ENCODE assay signal across 8 cellular contexts in the genomic region with DNA sequence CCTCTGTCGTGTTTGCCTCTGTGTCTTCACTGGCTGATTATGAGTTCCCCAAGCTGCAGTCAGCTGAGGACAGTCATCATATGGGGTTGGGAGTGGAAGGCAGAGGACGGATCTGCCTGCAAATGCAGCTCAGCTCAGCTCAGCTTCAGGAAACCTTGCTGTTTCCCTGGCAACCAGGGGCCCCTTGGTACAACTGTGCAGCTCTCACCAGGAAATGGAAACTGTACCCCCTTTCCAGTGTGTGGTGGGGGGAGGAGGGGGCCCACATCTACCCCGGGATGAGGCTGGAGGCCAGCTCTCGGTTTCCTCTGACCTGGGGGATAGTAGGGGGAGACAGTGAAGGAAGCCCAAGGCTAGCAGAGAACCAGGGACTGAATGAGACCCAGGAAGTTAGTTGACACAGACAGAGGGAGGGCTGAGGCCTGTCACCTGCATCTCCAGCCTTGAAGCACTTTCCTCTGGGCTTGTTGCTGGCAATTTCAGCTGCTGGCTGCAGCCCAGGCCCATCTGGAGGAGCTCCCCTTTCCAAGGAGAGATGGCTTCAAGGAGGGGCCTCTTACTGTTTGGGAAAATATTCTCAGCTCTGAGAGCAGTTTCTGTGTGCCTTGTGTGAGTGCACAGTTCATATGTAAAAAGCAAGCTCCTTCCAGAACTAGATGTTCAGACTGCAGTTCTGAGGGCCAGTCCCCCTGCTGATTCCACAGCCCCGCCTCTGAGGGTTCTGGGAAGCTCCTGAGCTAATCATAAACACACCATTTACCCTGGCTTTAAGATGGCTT. TPM values are rescaled to one million over a fixed set of nuclear protein-coding genes. Genes with fewer than 3 reads are reported as not detected.
DNase-seq lines count a peak whose midpoint lies in the region; ATAC-seq and TF ChIP-seq lines count a peak whose summit lies in the region.

No MANE protein-coding gene starts in this region.

- H3K4me1 Mint-ChIP-seq in naive thymus-derived CD4-positive, alpha-beta T cell: peaks cover 80 to 100% (median 96%) of the 10 kb centered on the region in 7 donors

- no peaks in the 10 kb centered on the region for H3K27me3 Mint-ChIP-seq in naive thymus-derived CD4-positive, alpha-beta T cell

- POLR2A ChIA-PET in naive thymus-derived CD4-positive, alpha-beta T cell (lab: Charles Lee): interaction anchor here (0.6 to 33.3 kb wide), 9 partner anchors 5 to 737 kb away, joined by 3 to 760 read pairs (median 4); partner anchors contain the start of genes ANXA6, CCDC69 and GM2A

- H3K4me1 ChIP-seq in colonic mucosa: peaks cover 7% of the 10 kb centered on the region
- peaks cover 93 to 99% of the 10 kb centered on the region in 2 donors for H3K4me1 ChIP-seq in naive thymus-derived CD4-positive, alpha-beta T cell (ENCODE audit: control insufficient read depth in 2 of 2, insufficient read depth in 2 of 2, low read length in 2 of 2)
- peaks cover 22 to 96% (median 77%) of the 10 kb centered on the region in 5 donors for H3K4me1 ChIP-seq in subcutaneous abdominal adipose tissue (ENCODE audit: control insufficient read depth in 5 of 5, insufficient read depth in 5 of 5, low read length in 5 of 5)

- ATAC-seq in HG03460 (IDR thresholded peaks at IDR 0.05; ENCODE audit: unreplicated experiment): peak; percentile 48
- ATAC-seq in naive thymus-derived CD4-positive, alpha-beta T cell: peak; percentile 89

- H3K9ac ChIP-seq in colonic mucosa (ENCODE audit: low read depth in 2 of 2, low read length in 2 of 2): peak overlapping the region in 1 of 2 donors; percentile 20
- peak overlapping the region in 3 of 5 donors; percentile 10 to 60 (median 33) for H3K9ac ChIP-seq in subcutaneous abdominal adipose tissue (ENCODE audit: low read length in 5 of 5)

- H3K27me3 ChIP-seq in WERI-Rb-1 (ENCODE audit: insufficient read depth, low read depth, severe bottlenecking) (no peaks in the 10 kb centered on the region), colonic mucosa (no peaks in the 10 kb centered on the region), subcutaneous abdominal adipose tissue (ENCODE audit: control insufficient read depth in 5 of 5, insufficient read depth in 4 of 5, low read length in 5 of 5) (no peaks in the 10 kb centered on the region)
- no peaks in the 10 kb centered on the region for H3K27me3 ChIP-seq in naive thymus-derived CD4-positive, alpha-beta T cell (ENCODE audit: control insufficient read depth in 2 of 2, insufficient read depth in 2 of 2, low read length in 2 of 2)

- intact Hi-C loops in colonic mucosa (cut with DNase I): no loop called here
- intact Hi-C loops in naive thymus-derived CD4-positive, alpha-beta T cell (cut with micrococcal nuclease): loop anchor here (1.0 to 5.0 kb wide), 15 partner anchors 8 to 1150 kb away; partner anchors contain the start of genes CD74 (in 2 of the 2), DCTN4 (in 1 of the 2), G3BP1 (in 1 of the 2) and HMGXB3 (in 1 of the 2)

- H3K4me3 ChIP-seq in WERI-Rb-1 (ENCODE audit: low read depth, low read length) (no peak overlapping the region), colonic mucosa (no peak overlapping the region), subcutaneous abdominal adipose tissue (ENCODE audit: low read depth in 1 of 5, low read length in 5 of 5) (peak overlapping the region in 1 of 5 donors; percentile 35)
- peak overlapping the region; percentile 44 for H3K4me3 ChIP-seq in naive thymus-derived CD4-positive, alpha-beta T cell (ENCODE audit: low read length)

- H3K27ac Mint-ChIP-seq in naive thymus-derived CD4-positive, alpha-beta T cell: peak overlapping the region; percentile 91 to 99 (median 97)

- CTCF ChIA-PET in naive thymus-derived CD4-positive, alpha-beta T cell (lab: Charles Lee): interaction anchor here (0.6 to 5.4 kb wide), 8 partner anchors 9 to 459 kb away, joined by 3 to 44 read pairs (median 6); no protein-coding TSS in a partner anchor

- no peaks in the 10 kb centered on the region; the same call in 1 of the 2 replicates for H3K36me3 ChIP-seq in WERI-Rb-1
- H3K36me3 ChIP-seq in colonic mucosa: no peaks in the 10 kb centered on the region
- peaks cover 12 to 18% (median 13%) of the 10 kb centered on the region in 3 experiments for H3K36me3 ChIP-seq in naive thymus-derived CD4-positive, alpha-beta T cell (ENCODE audit: control insufficient read depth in 2 of 3, insufficient read depth in 3 of 3, low read length in 3 of 3)
- peaks cover 0 to 26% (median 20%) of the 10 kb centered on the region in 5 donors for H3K36me3 ChIP-seq in subcutaneous abdominal adipose tissue (ENCODE audit: control insufficient read depth in 5 of 5, insufficient read depth in 5 of 5, low read length in 5 of 5)

- peaks cover 0 to 1% (median 0%) of the 10 kb centered on the region in 11 donors for H3K9me3 Mint-ChIP-seq in naive thymus-derived CD4-positive, alpha-beta T cell

- peak overlapping the region; percentile 52 for H3K27ac ChIP-seq in WERI-Rb-1
- H3K27ac ChIP-seq in colonic mucosa: peak overlapping the region; percentile 61
- peak overlapping the region; percentile 92 for H3K27ac ChIP-seq in naive thymus-derived CD4-positive, alpha-beta T cell (ENCODE audit: low read depth, low read length)
- peak overlapping the region; percentile 75 for H3K27ac ChIP-seq in subcutaneous abdominal adipose tissue (ENCODE audit: low read depth, low read length)

- no peak for TF ChIP-seq CTCF in WERI-Rb-1 (IDR thresholded peaks at IDR 0.05; ENCODE audit: low read depth, low read length)
- no peak for TF ChIP-seq CTCF in colonic mucosa (IDR thresholded peaks at IDR 0.05)

- H3K9me3 ChIP-seq in WERI-Rb-1 (ENCODE audit: severe bottlenecking) (no peaks in the 10 kb centered on the region), colonic mucosa (no peaks in the 10 kb centered on the region), subcutaneous abdominal adipose tissue (ENCODE audit: control insufficient read depth in 5 of 5, low read length in 5 of 5) (no peaks in the 10 kb centered on the region)
- H3K9me3 ChIP-seq in naive thymus-derived CD4-positive, alpha-beta T cell (ENCODE audit: control insufficient read depth in 2 of 3, low read length in 3 of 3): no peaks in the 10 kb centered on the region

- peak overlapping the region; percentile 70 to 97 (median 86) for H3K4me3 Mint-ChIP-seq in naive thymus-derived CD4-positive, alpha-beta T cell

- peaks cover 3 to 54% (median 34%) of the 10 kb centered on the region in 5 donors for H3K36me3 Mint-ChIP-seq in naive thymus-derived CD4-positive, alpha-beta T cell

- peak; percentile 83 for DNase-seq in CD1c-positive myeloid dendritic cell (ENCODE audit: extremely low spot score)
- DNase-seq in GM19240 (ENCODE audit: insufficient read length, low spot score): peak; percentile 44
- peak; percentile 60 for DNase-seq in WERI-Rb-1
- DNase-seq in colonic mucosa: peak; percentile 39
- DNase-seq in naive thymus-derived CD4-positive, alpha-beta T cell: peak; percentile 39 to 93 (median 83)
- no peak for DNase-seq in ACHN

- in situ Hi-C loops in ACHN (cut with HindIII; ENCODE audit: low pct_ligation_motif_present, low pct_unique_long_range_greater_than_20kb, low sequenced_read_pairs): no loop called here

RNA-seq across cellular contexts. Expression of gene ANXA6, which starts 6.9 kb away (rescaled TPM):
- total RNA-seq in colonic mucosa: 10 to 100 TPM; 21.2 to 39.8 TPM
- 100 to 1,000 TPM; 212 to 512 (median 272) TPM for total RNA-seq in naive thymus-derived CD4-positive, alpha-beta T cell
- polyA plus RNA-seq in naive thymus-derived CD4-positive, alpha-beta T cell: 100 to 1,000 TPM; 272 to 295 TPM

Comparison
In these comparisons a context has a peak if more than half of its experiments do, and no peak if none do; other contexts are left out.
1. RNA of gene ANXA6, which starts 6.9 kb away (total RNA-seq): 212 to 512 TPM in naive thymus-derived CD4-positive, alpha-beta T cell; 21.2 to 39.8 TPM in colonic mucosa; every median in the first group is over 4 times any median in the second.
2. Peak in every context shown above with its lines, with median percentiles within 50 percentile points of each other: H3K27ac ChIP-seq.